Comparison of ENCODE assay signal across 17 cellular contexts in genomic region chr12:54004841-54005530, GRCh38. TPM values are rescaled to one million over a fixed set of nuclear protein-coding genes. Genes with fewer than 3 reads are reported as not detected.
DNase-seq lines count a peak whose midpoint lies in the region; ATAC-seq and TF ChIP-seq lines count a peak whose summit lies in the region.
"Had no signal": no experiment of that assay in that cellular context is flagged by ENCODE, and none has a peak within 500 bp of the region (broad histone marks: within the 10 kb centered on the region; RNA-seq: fewer than 3 reads in every experiment).

No MANE protein-coding gene starts in this region.

- ATAC-seq in Panc1 (peak; percentile 11), gastrocnemius medialis (no peak)

- no TSS peak for BruUV-seq in Panc1 (replicated peaks; lab: Mats Ljungman, UMichigan)

- peaks cover 24% of the 10 kb centered on the region for H3K4me1 Mint-ChIP-seq in activated naive CD4-positive, alpha-beta T cell treated with anti-CD3 and anti-CD28 coated beads for 36 hours (ENCODE audit: low read depth)

- no peak overlapping the region for H3K27ac Mint-ChIP-seq in activated naive CD4-positive, alpha-beta T cell treated with anti-CD3 and anti-CD28 coated beads for 36 hours

- no peak for TF ChIP-seq CTCF in Panc1 (IDR thresholded peaks at IDR 0.05)
- no peak for TF ChIP-seq CTCF in gastrocnemius medialis (IDR thresholded peaks at IDR 0.05 in 4 of 5, conservative IDR thresholded peaks at IDR 0.05 in 1 of 5)

- peaks cover 3% of the 10 kb centered on the region for H3K36me3 ChIP-seq in Panc1 (ENCODE audit: control insufficient read depth, insufficient read depth, low read length)
- no peaks in the 10 kb centered on the region for H3K36me3 ChIP-seq in gastrocnemius medialis
- H3K36me3 ChIP-seq: neutrophil, thoracic aorta had no signal

- H3K4me1 ChIP-seq in Panc1 (ENCODE audit: control insufficient read depth, insufficient read depth, low read length) (peaks cover 44% of the 10 kb centered on the region), gastrocnemius medialis (peaks cover 31 to 60% of the 10 kb centered on the region in 2 donors)

- peak overlapping the region; percentile 47 to 66 for H3K4me3 ChIP-seq in Panc1 (ENCODE audit: low read depth in 2 of 2, low read length in 2 of 2)
- peak overlapping the region; percentile 24 to 82 (median 63) for H3K4me3 ChIP-seq in gastrocnemius medialis
- H3K4me3 ChIP-seq: thoracic aorta had no signal

- H3K9me3 ChIP-seq in Panc1 (ENCODE audit: control insufficient read depth, insufficient read depth, low read depth, low read length) (no peaks in the 10 kb centered on the region), gastrocnemius medialis (no peaks in the 10 kb centered on the region)
- H3K9me3 ChIP-seq: neutrophil, thoracic aorta had no signal

- DNase-seq in DMS153 (lab: John Stamatoyannopoulos, UW) (peak; percentile 13), DMS153 treated with DMSO at 0.1 percent for 48 hours (lab: John Stamatoyannopoulos, UW; ENCODE audit: unreplicated experiment) (no peak), Panc1 (ENCODE audit: low read depth, low spot score) (no peak), foreskin melanocyte (peak; percentile 60), gastrocnemius medialis (peak in 1 of 2 donors; percentile 47), amygdala (lab: John Stamatoyannopoulos, UW) (no peak), GF-D8 (lab: John Stamatoyannopoulos, UW) (no peak)
- no peak for DNase-seq in activated naive CD4-positive, alpha-beta T cell treated with anti-CD3 and anti-CD28 coated beads for 36 hours
- DNase-seq: activated CD8-positive, alpha-beta memory T cell treated with anti-CD3 and anti-CD28 coated beads, Interleukin-2, amount 50 U/mL, for 48 hours; amniotic stem cell; Calu3; cortex of kidney; NCI-H187 treated with DMSO at 0.1 percent for 48 hours; SIG-M5 had no signal

- peaks cover 92% of the 10 kb centered on the region for H3K27me3 Mint-ChIP-seq in activated naive CD4-positive, alpha-beta T cell treated with anti-CD3 and anti-CD28 coated beads for 36 hours (ENCODE audit: low read depth)

- intact Hi-C loops in Panc1 (cut with micrococcal nuclease; ENCODE audit: unreplicated experiment) (no loop called here), gastrocnemius medialis (cut with DNase I; ENCODE audit: low total_unique reads) (no loop called here)
- intact Hi-C loops in activated naive CD4-positive, alpha-beta T cell treated with anti-CD3 and anti-CD28 coated beads for 36 hours (cut with micrococcal nuclease), result no loop called here

- H3K27ac ChIP-seq in Panc1 (ENCODE audit: low read length), result peak overlapping the region; percentile 99
- H3K27ac ChIP-seq in gastrocnemius medialis, result peak overlapping the region; percentile 94 to 100 (median 98)
- H3K27ac ChIP-seq: KMS-11, neutrophil, thoracic aorta had no signal

- in situ Hi-C loops in Panc1 (cut with HindIII; ENCODE audit: low pct_unique_long_range_greater_than_20kb, low sequenced_read_pairs), result no loop called here
- in situ Hi-C loops in gastrocnemius medialis (cut with MboI; ENCODE audit: low sequenced_read_pairs in 4 of 4), result loop anchor here in 2 of 4 donors (25.0 kb wide), 1 partner anchor 357 kb away; the partner anchor contains the start of gene GPR84 (in 2 of the 2)

- CTCF ChIA-PET in Panc1 (lab: Charles Lee), result interaction anchor here (0.6 to 1.1 kb wide), 2 partner anchors 12 to 196 kb away, joined by 3 to 7 read pairs; no protein-coding TSS in a partner anchor
- CTCF ChIA-PET in activated naive CD4-positive, alpha-beta T cell treated with anti-CD3 and anti-CD28 coated beads for 36 hours (lab: Charles Lee), result interaction anchor here (0.9 to 6.8 kb wide), 14 partner anchors 12 to 202 kb away, joined by 3 to 72 read pairs (median 5); partner anchors contain the start of genes HOXC10, HOXC5 and SMUG1

- no peaks in the 10 kb centered on the region for H3K36me3 Mint-ChIP-seq in activated naive CD4-positive, alpha-beta T cell treated with anti-CD3 and anti-CD28 coated beads for 36 hours (ENCODE audit: low read depth)

- POLR2A ChIA-PET in Panc1 (lab: Charles Lee), result interaction anchor here (0.7 kb wide), 1 partner anchor 187 kb away, joined by 7 read pairs; no protein-coding TSS in a partner anchor

- H3K27me3 ChIP-seq in Panc1 (ENCODE audit: control insufficient read depth, insufficient read depth, low read length), result no peaks in the 10 kb centered on the region
- H3K27me3 ChIP-seq in gastrocnemius medialis, result peaks cover 0 to 2% (median 0%) of the 10 kb centered on the region in 3 donors

- no peak overlapping the region for H3K4me3 Mint-ChIP-seq in activated naive CD4-positive, alpha-beta T cell treated with anti-CD3 and anti-CD28 coated beads for 36 hours

- no peaks in the 10 kb centered on the region for H3K9me3 Mint-ChIP-seq in activated naive CD4-positive, alpha-beta T cell treated with anti-CD3 and anti-CD28 coated beads for 36 hours

- TF ChIP-seq POLR2A in gastrocnemius medialis (IDR thresholded peaks at IDR 0.05), result no peak

RNA-seq across cellular contexts. Expression of gene HOXC8, which starts 3.8 kb away (rescaled TPM):
- total RNA-seq in Panc1 (2021; ENCODE audit: unreplicated experiment), result 15.3 TPM
- polyA plus RNA-seq in Panc1 (2012; ENCODE audit: insufficient read length), result 9.5 TPM
- total RNA-seq in gastrocnemius medialis, result 1 to 10 TPM; 3.3 to 4.9 (median 3.8) TPM
- total RNA-seq in activated naive CD4-positive, alpha-beta T cell treated with anti-CD3 and anti-CD28 coated beads for 36 hours, result not detected
- total RNA-seq: thoracic aorta had no signal

RNA-seq across cellular contexts. Expression of gene HOXC9, which starts 5.0 kb away (rescaled TPM):
- total RNA-seq in Panc1 (2021; ENCODE audit: unreplicated experiment) (37.2 TPM), gastrocnemius medialis (10 to 100 TPM; 13.6 to 37.7 (median 26.3) TPM)
- polyA plus RNA-seq in Panc1 (2012; ENCODE audit: insufficient read length), result 41.2 TPM
- not detected for total RNA-seq in activated naive CD4-positive, alpha-beta T cell treated with anti-CD3 and anti-CD28 coated beads for 36 hours
- total RNA-seq: thoracic aorta had no signal

RNA-seq across cellular contexts. Expression of gene HOXC10, which starts 20.0 kb away (rescaled TPM):
- total RNA-seq in Panc1 (2021; ENCODE audit: unreplicated experiment), result 154 TPM
- polyA plus RNA-seq in Panc1 (2012; ENCODE audit: insufficient read length), result 178 TPM
- 10 to 100 TPM; 23.9 to 48.3 (median 40.3) TPM for total RNA-seq in gastrocnemius medialis
- not detected for total RNA-seq in activated naive CD4-positive, alpha-beta T cell treated with anti-CD3 and anti-CD28 coated beads for 36 hours
- total RNA-seq: thoracic aorta had no signal

RNA-seq across cellular contexts. Expression of gene HOXC6, which starts 23.3 kb away (rescaled TPM):
- total RNA-seq in Panc1 (2021; ENCODE audit: unreplicated experiment) (52.2 TPM), gastrocnemius medialis (1 to 10 TPM; 1.0 to 4.7 (median 3.8) TPM)
- 46.1 TPM for polyA plus RNA-seq in Panc1 (2012; ENCODE audit: insufficient read length)
- total RNA-seq in activated naive CD4-positive, alpha-beta T cell treated with anti-CD3 and anti-CD28 coated beads for 36 hours, result not detected
- total RNA-seq: thoracic aorta had no signal

RNA-seq across cellular contexts. Expression of gene HOXC5, which starts 27.9 kb away (rescaled TPM):
- total RNA-seq in Panc1 (2021; ENCODE audit: unreplicated experiment), result 5.0 TPM
- 0.76 TPM for polyA plus RNA-seq in Panc1 (2012; ENCODE audit: insufficient read length)
- 1 to 10 TPM in 1 of 4 donors, under 1 TPM in 1, not detected in 2; 0.36 to 1.4 TPM for total RNA-seq in gastrocnemius medialis
- total RNA-seq in activated naive CD4-positive, alpha-beta T cell treated with anti-CD3 and anti-CD28 coated beads for 36 hours, result not detected
- total RNA-seq: Calu3 had no signal

Comparison
In these comparisons a context has a peak if more than half of its experiments do, and no peak if none do; other contexts are left out.
1. DNase-seq: peak in DMS153 (single experiment) and foreskin melanocyte (single experiment); none in DMS153 treated with DMSO at 0.1 percent for 48 hours (single experiment), Panc1 (single experiment), amygdala (0 of 56), activated naive CD4-positive, alpha-beta T cell treated with anti-CD3 and anti-CD28 coated beads for 36 hours (single experiment) and GF-D8 (single experiment).
2. RNA of gene HOXC8, which starts 3.8 kb away (total RNA-seq): 15.3 TPM in Panc1 (single experiment) and 3.3 to 4.9 TPM in gastrocnemius medialis; not detected in activated naive CD4-positive, alpha-beta T cell treated with anti-CD3 and anti-CD28 coated beads for 36 hours; every median in the first group is over 4 times any median in the second.
3. RNA of gene HOXC9, which starts 5.0 kb away (total RNA-seq): 37.2 TPM in Panc1 (single experiment) and 13.6 to 37.7 TPM in gastrocnemius medialis; not detected in activated naive CD4-positive, alpha-beta T cell treated with anti-CD3 and anti-CD28 coated beads for 36 hours; every median in the first group is over 10 times any median in the second.
4. RNA of gene HOXC10, which starts 20.0 kb away (total RNA-seq): 154 TPM in Panc1 (single experiment) and 23.9 to 48.3 TPM in gastrocnemius medialis; not detected in activated naive CD4-positive, alpha-beta T cell treated with anti-CD3 and anti-CD28 coated beads for 36 hours; every median in the first group is over 10 times any median in the second.